8 cellular contexts compared by ENCODE assay signal in the genomic region with DNA sequence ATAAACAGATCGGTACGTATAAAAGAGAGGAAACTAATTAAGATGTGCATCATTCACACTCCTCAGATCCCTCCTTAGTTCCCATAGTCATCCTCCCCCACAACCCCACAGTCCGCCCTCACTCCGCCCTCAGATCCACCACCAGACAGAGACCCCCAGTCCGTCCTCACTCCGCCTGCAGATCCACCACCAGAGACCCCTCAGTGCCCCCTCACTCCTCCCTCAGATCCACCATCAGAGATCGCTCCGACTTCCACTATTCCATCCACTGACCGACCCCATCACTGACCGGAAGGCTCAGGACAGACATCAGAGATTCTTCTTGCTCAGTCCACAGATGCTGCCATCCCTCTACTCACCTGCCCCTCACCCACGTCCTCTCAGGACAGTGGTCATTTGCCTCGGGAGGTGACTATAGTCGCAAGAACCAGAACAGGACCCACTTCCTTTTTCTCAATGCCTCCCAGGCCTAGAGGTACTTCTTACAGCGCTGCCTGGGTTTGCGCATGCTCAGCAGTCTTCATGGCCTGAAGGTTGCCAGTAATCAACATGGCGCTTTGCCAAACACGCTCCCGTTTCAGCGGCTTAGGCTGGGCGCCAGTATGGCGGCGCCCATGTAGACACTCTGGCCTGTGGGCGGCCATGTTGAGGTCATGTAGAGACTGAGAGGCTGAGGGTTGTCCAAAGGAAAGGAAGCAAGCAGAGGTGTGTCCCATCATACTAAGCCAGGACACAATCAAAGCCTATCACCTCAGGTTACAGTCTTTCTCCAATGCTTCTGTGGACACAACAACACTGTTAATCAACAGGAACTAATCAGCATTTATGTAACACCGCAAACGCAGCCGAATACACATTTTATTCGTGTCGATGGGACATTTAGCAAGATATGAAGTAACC. TPM values are rescaled to one million over a fixed set of nuclear protein-coding genes. Genes with fewer than 3 reads are reported as not detected.
A peak's percentile ranks its signal among the peaks of the same experiment; 100 is the strongest.
DNase-seq lines count a peak whose midpoint lies in the region; ATAC-seq and TF ChIP-seq lines count a peak whose summit lies in the region.

A gene (minus strand): TSS at position 508 of the 900 bp plus-strand sequence. CDS start 3,009 bp downstream, outside the sequence.

- WGBS in right cardiac atrium: 16% methylated on average over 28 of the region's 28 CpGs

- no peak for TF ChIP-seq CTCF in uterus (IDR thresholded peaks at IDR 0.05)

- H3K4me3 ChIP-seq in right cardiac atrium (ENCODE audit: low read length) (peak within 1 kb of the TSS; percentile 79), uterus (peak within 1 kb of the TSS; percentile 54 to 71)

- H3K4me1 Mint-ChIP-seq in T-helper 17 cell: peaks cover 30% of the 10 kb centered on the region

- peak within 1 kb of the TSS; percentile 100 for H3K4me3 Mint-ChIP-seq in T-helper 17 cell

- H3K27ac Mint-ChIP-seq in T-helper 17 cell: peak within 1 kb of the TSS; percentile 100

- no peaks in the 10 kb centered on the region for H3K27me3 Mint-ChIP-seq in T-helper 17 cell

- intact Hi-C loops in right cardiac atrium (cut with DNase I): no loop called here
- intact Hi-C loops in uterus (cut with DNase I; ENCODE audit: low total_unique reads): no loop called here

- peaks cover 3% of the 10 kb centered on the region for H3K4me1 ChIP-seq in right cardiac atrium (ENCODE audit: control insufficient read depth, insufficient read depth, low read length)
- no peaks in the 10 kb centered on the region for H3K4me1 ChIP-seq in uterus

- H3K9me3 ChIP-seq in T-helper 17 cell (ENCODE audit: control insufficient read depth, low read length, poor library complexity, severe bottlenecking) (no peaks in the 10 kb centered on the region), right cardiac atrium (ENCODE audit: control insufficient read depth, low read length) (no peaks in the 10 kb centered on the region), uterus (no peaks in the 10 kb centered on the region)

- H3K36me3 Mint-ChIP-seq in T-helper 17 cell (ENCODE audit: low read depth): peaks cover 6% of the 10 kb centered on the region

- H3K27ac ChIP-seq in right cardiac atrium (ENCODE audit: low read length): peak within 1 kb of the TSS; percentile 80
- H3K27ac ChIP-seq in uterus: peak within 1 kb of the TSS; percentile 74 to 83

- ATAC-seq in HG02885 (IDR thresholded peaks at IDR 0.05; ENCODE audit: poor library complexity, unreplicated experiment): peak; percentile 99
- peak; percentile 98 for ATAC-seq in T-helper 17 cell
- peak; percentile 99 to 100 for ATAC-seq in right cardiac atrium

- H3K27me3 ChIP-seq in right cardiac atrium (ENCODE audit: control insufficient read depth, insufficient read depth) (no peaks in the 10 kb centered on the region), uterus (no peaks in the 10 kb centered on the region)

- peak; percentile 94 for DNase-seq in NCI-H1694 treated with DMSO at 0.1 percent for 48 hours (lab: John Stamatoyannopoulos, UW)
- DNase-seq in T-helper 17 cell: peak; percentile 88 to 94 (median 90)
- peak; percentile 39 to 99 (median 93) for DNase-seq in anterior cingulate cortex (lab: John Stamatoyannopoulos, UW)
- DNase-seq in right cardiac atrium: peak; percentile 98 to 99 (median 98)
- DNase-seq in pulmonary artery endothelial cell (ENCODE audit: low read depth, low spot score): peak; percentile 93
- peak; percentile 97 for DNase-seq in uterus

- no peaks in the 10 kb centered on the region for H3K36me3 ChIP-seq in uterus

- TF ChIP-seq POLR2A in GM15510 (IDR thresholded peaks at IDR 0.05; ENCODE audit: borderline replicate concordance, extremely low read depth, insufficient read length): peak; percentile 52
- TF ChIP-seq POLR2A in uterus (IDR thresholded peaks at IDR 0.05): no peak

RNA-seq across cellular contexts. Expression of the gene that starts here (rescaled TPM):
- 10 to 100 TPM; 13.5 to 14.7 TPM for total RNA-seq in T-helper 17 cell
- 1 to 10 TPM; 6.9 to 8.2 (median 7.2) TPM for total RNA-seq in right cardiac atrium
- 1.5 TPM for polyA plus RNA-seq in right cardiac atrium
- total RNA-seq in pulmonary artery endothelial cell: 10.0 and 16.1 TPM in 2 replicates
- 10 to 100 TPM; 12.6 to 41.8 (median 17.4) TPM for total RNA-seq in uterus

Comparison
In these comparisons a context has a peak if more than half of its experiments do, and no peak if none do; other contexts are left out.
1. Peak in every context shown above with its lines: DNase-seq, ATAC-seq, H3K4me3 ChIP-seq and H3K27ac ChIP-seq.